Comparison of ENCODE assay signal across 1 cellular context in genomic region chr14:22994762-22995275, GRCh38.
TF ChIP-seq lines count a peak whose summit lies in the region.

No MANE protein-coding gene starts in this region.

TF ChIP-seq in HepG2, 621 proteins besides CTCF, POLR2A, EP300 and RAD21 (continues in another document):
- TF ChIP-seq STAG1 (CRISPR knock-in tag; IDR thresholded peaks at IDR 0.05): peak; percentile 82
- TF ChIP-seq PPARG (CRISPR knock-in tag; conservative IDR thresholded peaks at IDR 0.05): 0 out of 2 replicates have a peak, but pooled peaks have one; percentile 36
- peak; percentile 83 for TF ChIP-seq XRCC5 (optimal IDR thresholded peaks at IDR 0.05; ENCODE audit: low read length)
- TF ChIP-seq TEAD3 (CRISPR knock-in tag; optimal IDR thresholded peaks at IDR 0.05; ENCODE audit: borderline replicate concordance): peak; percentile 72
- TF ChIP-seq ZFP41 (CRISPR knock-in tag; IDR thresholded peaks at IDR 0.05; ENCODE audit: borderline replicate concordance): 0 out of 2 replicates have a peak, but pooled peaks have one; percentile 72
- 0 out of 2 replicates have a peak, but pooled peaks have one; percentile 36 for TF ChIP-seq MAZ (IDR thresholded peaks at IDR 0.05; ENCODE audit: borderline replicate concordance, low read depth, low read length)
- no peak for TF ChIP-seq MAZ (CRISPR knock-in tag; IDR thresholded peaks at IDR 0.05; ENCODE audit: low read depth)
- TF ChIP-seq ZNF614 (CRISPR knock-in tag; IDR thresholded peaks at IDR 0.05; ENCODE audit: borderline replicate concordance): 0 out of 2 replicates have a peak, but pooled peaks have one; percentile 31
- peak; percentile 41; the same call in 1 of the 2 replicates for TF ChIP-seq PHF21A (CRISPR knock-in tag; IDR thresholded peaks at IDR 0.05)
- TF ChIP-seq TBX3 (IDR thresholded peaks at IDR 0.05; ENCODE audit: borderline replicate concordance): no peak
- TF ChIP-seq MXD1 (CRISPR knock-in tag; IDR thresholded peaks at IDR 0.05): 0 out of 2 replicates have a peak, but pooled peaks have one; percentile 21
- TF ChIP-seq ETV5 (CRISPR knock-in tag; IDR thresholded peaks at IDR 0.05; ENCODE audit: borderline replicate concordance): peak; percentile 42
- 0 out of 2 replicates have a peak, but pooled peaks have one; percentile 52 for TF ChIP-seq ZNF761 (CRISPR knock-in tag; conservative IDR thresholded peaks at IDR 0.05)
- TF ChIP-seq KDM2A (CRISPR knock-in tag; IDR thresholded peaks at IDR 0.05; ENCODE audit: borderline replicate concordance, low read depth): peak; percentile 40; the same call in 1 of the 2 replicates
- TF ChIP-seq ZNF577 (CRISPR knock-in tag; IDR thresholded peaks at IDR 0.05; ENCODE audit: borderline replicate concordance, low read depth): 0 out of 2 replicates have a peak, but pooled peaks have one; percentile 29
- TF ChIP-seq ARID2 (CRISPR knock-in tag; IDR thresholded peaks at IDR 0.05; ENCODE audit: borderline replicate concordance): 0 out of 2 replicates have a peak, but pooled peaks have one; percentile 37
- TF ChIP-seq ZNF350 (CRISPR knock-in tag; IDR thresholded peaks at IDR 0.05; ENCODE audit: borderline replicate concordance, low read depth): peak; percentile 44; the same call in 1 of the 2 replicates
- TF ChIP-seq, protein P1, sequence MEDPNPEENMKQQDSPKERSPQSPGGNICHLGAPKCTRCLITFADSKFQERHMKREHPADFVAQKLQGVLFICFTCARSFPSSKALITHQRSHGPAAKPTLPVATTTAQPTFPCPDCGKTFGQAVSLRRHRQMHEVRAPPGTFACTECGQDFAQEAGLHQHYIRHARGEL (CRISPR knock-in tag; IDR thresholded peaks at IDR 0.05): 0 out of 2 replicates have a peak, but pooled peaks have one; percentile 10
- peak; percentile 54; the same call in 1 of the 2 replicates for TF ChIP-seq THAP9 (CRISPR knock-in tag; IDR thresholded peaks at IDR 0.05; ENCODE audit: borderline replicate concordance)
- no peak for TF ChIP-seq ZZZ3 (CRISPR knock-in tag; IDR thresholded peaks at IDR 0.05; ENCODE audit: borderline replicate concordance)
- TF ChIP-seq ZNF772 (CRISPR knock-in tag; IDR thresholded peaks at IDR 0.05): 0 out of 2 replicates have a peak, but pooled peaks have one; percentile 2
- no peak for TF ChIP-seq ZNF20 (CRISPR knock-in tag; IDR thresholded peaks at IDR 0.05)
- no peak for TF ChIP-seq ZNF703 (CRISPR knock-in tag; IDR thresholded peaks at IDR 0.05; ENCODE audit: borderline replicate concordance)
- TF ChIP-seq, protein P2, sequence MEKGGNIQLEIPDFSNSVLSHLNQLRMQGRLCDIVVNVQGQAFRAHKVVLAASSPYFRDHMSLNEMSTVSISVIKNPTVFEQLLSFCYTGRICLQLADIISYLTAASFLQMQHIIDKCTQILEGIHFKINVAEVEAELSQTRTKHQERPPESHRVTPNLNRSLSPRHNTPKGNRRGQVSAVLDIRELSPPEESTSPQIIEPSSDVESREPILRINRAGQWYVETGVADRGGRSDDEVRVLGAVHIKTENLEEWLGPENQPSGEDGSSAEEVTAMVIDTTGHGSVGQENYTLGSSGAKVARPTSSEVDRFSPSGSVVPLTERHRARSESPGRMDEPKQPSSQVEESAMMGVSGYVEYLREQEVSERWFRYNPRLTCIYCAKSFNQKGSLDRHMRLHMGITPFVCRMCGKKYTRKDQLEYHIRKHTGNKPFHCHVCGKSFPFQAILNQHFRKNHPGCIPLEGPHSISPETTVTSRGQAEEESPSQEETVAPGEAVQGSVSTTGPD (CRISPR knock-in tag; IDR thresholded peaks at IDR 0.05): no peak
- peak; percentile 55; the same call in 1 of the 2 replicates for TF ChIP-seq HINFP (CRISPR knock-in tag; IDR thresholded peaks at IDR 0.05; ENCODE audit: low read depth)
- TF ChIP-seq ELF1 (CRISPR knock-in tag; IDR thresholded peaks at IDR 0.05): 0 out of 2 replicates have a peak, but pooled peaks have one; percentile 28
- TF ChIP-seq IRF2 (CRISPR knock-in tag; IDR thresholded peaks at IDR 0.05): 0 out of 2 replicates have a peak, but pooled peaks have one; percentile 42
- TF ChIP-seq SP5 (CRISPR knock-in tag; IDR thresholded peaks at IDR 0.05; ENCODE audit: borderline replicate concordance, low read depth): no peak
- 0 out of 2 replicates have a peak, but pooled peaks have one; percentile 34 for TF ChIP-seq SP4 (CRISPR knock-in tag; IDR thresholded peaks at IDR 0.05)
- 0 out of 2 replicates have a peak, but pooled peaks have one; percentile 60 for TF ChIP-seq DNMT1 (CRISPR knock-in tag; IDR thresholded peaks at IDR 0.05)
- TF ChIP-seq, protein P3, sequence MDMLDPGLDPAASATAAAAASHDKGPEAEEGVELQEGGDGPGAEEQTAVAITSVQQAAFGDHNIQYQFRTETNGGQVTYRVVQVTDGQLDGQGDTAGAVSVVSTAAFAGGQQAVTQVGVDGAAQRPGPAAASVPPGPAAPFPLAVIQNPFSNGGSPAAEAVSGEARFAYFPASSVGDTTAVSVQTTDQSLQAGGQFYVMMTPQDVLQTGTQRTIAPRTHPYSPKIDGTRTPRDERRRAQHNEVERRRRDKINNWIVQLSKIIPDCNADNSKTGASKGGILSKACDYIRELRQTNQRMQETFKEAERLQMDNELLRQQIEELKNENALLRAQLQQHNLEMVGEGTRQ (IDR thresholded peaks at IDR 0.05; ENCODE audit: low read depth, low read length): no peak
- TF ChIP-seq, protein P3 (CRISPR knock-in tag; IDR thresholded peaks at IDR 0.05; ENCODE audit: borderline replicate concordance): no peak
- TF ChIP-seq ZNF550 (CRISPR knock-in tag; IDR thresholded peaks at IDR 0.05; ENCODE audit: borderline replicate concordance): peak; percentile 91; the same call in 1 of the 2 replicates
- TF ChIP-seq ZNF501 (CRISPR knock-in tag; IDR thresholded peaks at IDR 0.05): peak; percentile 87
- 0 out of 2 replicates have a peak, but pooled peaks have one; percentile 46 for TF ChIP-seq ZNF678 (CRISPR knock-in tag; IDR thresholded peaks at IDR 0.05)
- TF ChIP-seq CEBPG (CRISPR knock-in tag; IDR thresholded peaks at IDR 0.05): peak; percentile 10; the same call in 1 of the 2 replicates
- TF ChIP-seq SMC3 (IDR thresholded peaks at IDR 0.05; ENCODE audit: low read length): peak; percentile 93
- peak; percentile 46 for TF ChIP-seq MED1 (CRISPR knock-in tag; IDR thresholded peaks at IDR 0.05)
- TF ChIP-seq KMT2A (CRISPR knock-in tag; IDR thresholded peaks at IDR 0.05): no peak
- TF ChIP-seq ZNF503 (CRISPR knock-in tag; IDR thresholded peaks at IDR 0.05): 0 out of 2 replicates have a peak, but pooled peaks have one; percentile 32
- TF ChIP-seq ZNF335 (CRISPR knock-in tag; IDR thresholded peaks at IDR 0.05): peak; percentile 30; the same call in 1 of the 2 replicates
- 0 out of 2 replicates have a peak, but pooled peaks have one; percentile 20 for TF ChIP-seq ZNF331 (CRISPR knock-in tag; IDR thresholded peaks at IDR 0.05)
- 0 out of 2 replicates have a peak, but pooled peaks have one; percentile 25 for TF ChIP-seq GATAD2A (CRISPR knock-in tag; IDR thresholded peaks at IDR 0.05)
- 0 out of 2 replicates have a peak, but pooled peaks have one; percentile 53 for TF ChIP-seq ZBTB8A (CRISPR knock-in tag; IDR thresholded peaks at IDR 0.05; ENCODE audit: borderline replicate concordance, low read depth)
- TF ChIP-seq ZNF264 (CRISPR knock-in tag; IDR thresholded peaks at IDR 0.05): 0 out of 2 replicates have a peak, but pooled peaks have one; percentile 24
- 0 out of 2 replicates have a peak, but pooled peaks have one; percentile 26 for TF ChIP-seq REPIN1 (CRISPR knock-in tag; IDR thresholded peaks at IDR 0.05; ENCODE audit: borderline replicate concordance, low read depth)
- no peak for TF ChIP-seq ZNF431 (CRISPR knock-in tag; IDR thresholded peaks at IDR 0.05; ENCODE audit: borderline replicate concordance, low read depth)
- TF ChIP-seq ZXDC (CRISPR knock-in tag; IDR thresholded peaks at IDR 0.05): 0 out of 2 replicates have a peak, but pooled peaks have one; percentile 59
- peak; percentile 66; the same call in 1 of the 2 replicates for TF ChIP-seq NFE2L1 (CRISPR knock-in tag; IDR thresholded peaks at IDR 0.05; ENCODE audit: borderline replicate concordance)
- peak; percentile 83; the same call in 1 of the 2 replicates for TF ChIP-seq ZNF296 (CRISPR knock-in tag; conservative IDR thresholded peaks at IDR 0.05)
- TF ChIP-seq NKX3-1 (CRISPR knock-in tag; IDR thresholded peaks at IDR 0.05): 0 out of 2 replicates have a peak, but pooled peaks have one; percentile 33
- TF ChIP-seq SIX4 (CRISPR knock-in tag; IDR thresholded peaks at IDR 0.05): peak; percentile 40; the same call in 1 of the 2 replicates
